8 cellular contexts compared by ENCODE assay signal in genomic region chr19:45250832-45251451, GRCh38. TPM values are rescaled to one million over a fixed set of nuclear protein-coding genes. Genes with fewer than 3 reads are reported as not detected.
A peak's percentile ranks its signal among the peaks of the same experiment; 100 is the strongest.
DNase-seq lines count a peak whose midpoint lies in the region; ATAC-seq and TF ChIP-seq lines count a peak whose summit lies in the region.

Gene MARK4 (plus strand): TSS chr19:45251271. CDS start chr19:45251589, 318 bp downstream.

- H3K4me3 ChIP-seq in DOHH2 (ENCODE audit: low read length) (peak within 1 kb of the TSS; percentile 93), thymus (ENCODE audit: low read length) (peak within 1 kb of the TSS; percentile 83)

- 0 out of 2 replicates have a peak, but pooled peaks cover 3% of the 10 kb centered on the region for H3F3A ChIP-seq in DOHH2 (ENCODE audit: control insufficient read depth, insufficient read depth)

- no peaks in the 10 kb centered on the region for H3K36me3 Mint-ChIP-seq in activated naive CD4-positive, alpha-beta T cell treated with anti-CD3 and anti-CD28 coated beads, Interleukin-2, amount 50 U/mL, for 72 hours
- no peaks in the 10 kb centered on the region for H3K36me3 Mint-ChIP-seq in osteocyte (ENCODE audit: unreplicated experiment)

- H3K27me3 ChIP-seq in DOHH2 (ENCODE audit: control insufficient read depth, low read length) (peaks cover 11% of the 10 kb centered on the region), thymus (ENCODE audit: control insufficient read depth, insufficient read depth) (no peaks in the 10 kb centered on the region)

- DNase-seq in SKM-1 treated with dmso at 0.1 percent for 144 hours (lab: John Stamatoyannopoulos, UW; ENCODE audit: unreplicated experiment) (peak; percentile 35), head of caudate nucleus (peak in 40 of 42 donors; percentile 18 to 80 (median 60)), osteocyte (ENCODE audit: extremely low spot score, unreplicated experiment) (peak; percentile 88)
- DNase-seq in activated naive CD4-positive, alpha-beta T cell treated with anti-CD3 and anti-CD28 coated beads, Interleukin-2, amount 50 U/mL, for 72 hours (ENCODE audit: low spot score in 2 of 2) = peak; percentile 61

- H3K4me1 ChIP-seq in DOHH2 (ENCODE audit: control insufficient read depth, low read length) = peaks cover 25% of the 10 kb centered on the region
- H3K4me1 ChIP-seq in thymus (ENCODE audit: control insufficient read depth, insufficient read depth, low read length) = peaks cover 18% of the 10 kb centered on the region

- peak; percentile 75 to 84 for ATAC-seq in activated naive CD4-positive, alpha-beta T cell treated with anti-CD3 and anti-CD28 coated beads, Interleukin-2, amount 50 U/mL, for 72 hours
- no peak for ATAC-seq in GM18868 (IDR thresholded peaks at IDR 0.05; ENCODE audit: unreplicated experiment)

- H3K27ac ChIP-seq in DOHH2 (ENCODE audit: low read depth, low read length) (no peak within 1 kb of the TSS), thymus (ENCODE audit: low read depth) (no peak within 1 kb of the TSS)

- no peaks in the 10 kb centered on the region for H3K9me2 ChIP-seq in DOHH2 (replicated peaks; ENCODE audit: control insufficient read depth, low read length)

- WGBS in thymus = 1% methylated on average over 55 of the region's 58 CpGs

- H3K4me1 Mint-ChIP-seq in osteocyte (ENCODE audit: unreplicated experiment) = peaks cover 42% of the 10 kb centered on the region

- H3K36me3 ChIP-seq in DOHH2 (ENCODE audit: control insufficient read depth, low read length) = no peaks in the 10 kb centered on the region
- H3K36me3 ChIP-seq in thymus (ENCODE audit: control insufficient read depth, insufficient read depth) = peaks cover 4% of the 10 kb centered on the region

- intact Hi-C loops in head of caudate nucleus (cut with DNase I) = no loop called here

- H3K9me3 Mint-ChIP-seq in activated naive CD4-positive, alpha-beta T cell treated with anti-CD3 and anti-CD28 coated beads, Interleukin-2, amount 50 U/mL, for 72 hours = no peaks in the 10 kb centered on the region
- no peaks in the 10 kb centered on the region for H3K9me3 Mint-ChIP-seq in osteocyte (ENCODE audit: unreplicated experiment)

- H3K27ac Mint-ChIP-seq in activated naive CD4-positive, alpha-beta T cell treated with anti-CD3 and anti-CD28 coated beads, Interleukin-2, amount 50 U/mL, for 72 hours = peak within 1 kb of the TSS; percentile 81 to 90
- H3K27ac Mint-ChIP-seq in osteocyte (ENCODE audit: unreplicated experiment) = peak within 1 kb of the TSS; percentile 92

- no peak for TF ChIP-seq EP300 in Ishikawa (IDR thresholded peaks at IDR 0.05; ENCODE audit: borderline replicate concordance)

- no peaks in the 10 kb centered on the region for H3K9me3 ChIP-seq in DOHH2 (ENCODE audit: control insufficient read depth, insufficient read depth, low read length)
- no peaks in the 10 kb centered on the region for H3K9me3 ChIP-seq in thymus (ENCODE audit: control insufficient read depth)

- H3K79me2 ChIP-seq in DOHH2 (ENCODE audit: control insufficient read depth, low read length) = peaks cover 10% of the 10 kb centered on the region; the same call in 1 of the 2 replicates

- H3K4me3 Mint-ChIP-seq in osteocyte (ENCODE audit: unreplicated experiment) = peak within 1 kb of the TSS; percentile 96

- H3K27me3 Mint-ChIP-seq in osteocyte (ENCODE audit: unreplicated experiment) = no peaks in the 10 kb centered on the region

- H3K4me2 ChIP-seq in DOHH2 (ENCODE audit: low read length) = peak within 1 kb of the TSS; percentile 88

- no peak for TF ChIP-seq RAD21 in Ishikawa (IDR thresholded peaks at IDR 0.05; ENCODE audit: low read depth)

- TF ChIP-seq CTCF in DOHH2 (IDR thresholded peaks at IDR 0.05; ENCODE audit: low read depth, low read length, poor library complexity, severe bottlenecking) = no peak
- no peak for TF ChIP-seq CTCF in osteocyte (IDR thresholded peaks at IDR 0.05)

- no peaks in the 10 kb centered on the region for H4K20me1 ChIP-seq in DOHH2 (ENCODE audit: control insufficient read depth, insufficient read depth, low read depth, low read length)

TF ChIP-seq in Ishikawa, 13 proteins besides CTCF, POLR2A, EP300 and RAD21:
- TF ChIP-seq TAF1 (IDR thresholded peaks at IDR 0.05; ENCODE audit: low read depth) (0 out of 2 replicates have a peak, but pooled peaks have one; percentile 16), EGR1 (IDR thresholded peaks at IDR 0.05) (no peak), FOXM1 (IDR thresholded peaks at IDR 0.05; ENCODE audit: borderline replicate concordance, low read depth) (no peak), TCF12 (IDR thresholded peaks at IDR 0.05; ENCODE audit: low read depth) (no peak), MAX (IDR thresholded peaks at IDR 0.05) (no peak), ZBTB7A (IDR thresholded peaks at IDR 0.05; ENCODE audit: low read depth) (peak; percentile 16)
- TF ChIP-seq, protein P1, sequence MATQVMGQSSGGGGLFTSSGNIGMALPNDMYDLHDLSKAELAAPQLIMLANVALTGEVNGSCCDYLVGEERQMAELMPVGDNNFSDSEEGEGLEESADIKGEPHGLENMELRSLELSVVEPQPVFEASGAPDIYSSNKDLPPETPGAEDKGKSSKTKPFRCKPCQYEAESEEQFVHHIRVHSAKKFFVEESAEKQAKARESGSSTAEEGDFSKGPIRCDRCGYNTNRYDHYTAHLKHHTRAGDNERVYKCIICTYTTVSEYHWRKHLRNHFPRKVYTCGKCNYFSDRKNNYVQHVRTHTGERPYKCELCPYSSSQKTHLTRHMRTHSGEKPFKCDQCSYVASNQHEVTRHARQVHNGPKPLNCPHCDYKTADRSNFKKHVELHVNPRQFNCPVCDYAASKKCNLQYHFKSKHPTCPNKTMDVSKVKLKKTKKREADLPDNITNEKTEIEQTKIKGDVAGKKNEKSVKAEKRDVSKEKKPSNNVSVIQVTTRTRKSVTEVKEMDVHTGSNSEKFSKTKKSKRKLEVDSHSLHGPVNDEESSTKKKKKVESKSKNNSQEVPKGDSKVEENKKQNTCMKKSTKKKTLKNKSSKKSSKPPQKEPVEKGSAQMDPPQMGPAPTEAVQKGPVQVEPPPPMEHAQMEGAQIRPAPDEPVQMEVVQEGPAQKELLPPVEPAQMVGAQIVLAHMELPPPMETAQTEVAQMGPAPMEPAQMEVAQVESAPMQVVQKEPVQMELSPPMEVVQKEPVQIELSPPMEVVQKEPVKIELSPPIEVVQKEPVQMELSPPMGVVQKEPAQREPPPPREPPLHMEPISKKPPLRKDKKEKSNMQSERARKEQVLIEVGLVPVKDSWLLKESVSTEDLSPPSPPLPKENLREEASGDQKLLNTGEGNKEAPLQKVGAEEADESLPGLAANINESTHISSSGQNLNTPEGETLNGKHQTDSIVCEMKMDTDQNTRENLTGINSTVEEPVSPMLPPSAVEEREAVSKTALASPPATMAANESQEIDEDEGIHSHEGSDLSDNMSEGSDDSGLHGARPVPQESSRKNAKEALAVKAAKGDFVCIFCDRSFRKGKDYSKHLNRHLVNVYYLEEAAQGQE (IDR thresholded peaks at IDR 0.05; ENCODE audit: low read depth) = no peak

RNA-seq across cellular contexts. Expression of gene MARK4, which starts in this region (rescaled TPM):
- 10 to 100 TPM; 28.2 to 30.9 TPM for total RNA-seq in activated naive CD4-positive, alpha-beta T cell treated with anti-CD3 and anti-CD28 coated beads, Interleukin-2, amount 50 U/mL, for 72 hours
- total RNA-seq in osteocyte = 61.2 and 66.5 TPM in 2 replicates
- 9.8 TPM for polyA plus RNA-seq in thymus

Comparison
In these comparisons a context has a peak if more than half of its experiments do, and no peak if none do; other contexts are left out.
1. DNase-seq: peak in every context shown above with its lines; median percentile 88 in osteocyte; 61 in activated naive CD4-positive, alpha-beta T cell treated with anti-CD3 and anti-CD28 coated beads, Interleukin-2, amount 50 U/mL, for 72 hours; 60 in head of caudate nucleus; 35 in SKM-1 treated with dmso at 0.1 percent for 144 hours.